In the genomic region with DNA sequence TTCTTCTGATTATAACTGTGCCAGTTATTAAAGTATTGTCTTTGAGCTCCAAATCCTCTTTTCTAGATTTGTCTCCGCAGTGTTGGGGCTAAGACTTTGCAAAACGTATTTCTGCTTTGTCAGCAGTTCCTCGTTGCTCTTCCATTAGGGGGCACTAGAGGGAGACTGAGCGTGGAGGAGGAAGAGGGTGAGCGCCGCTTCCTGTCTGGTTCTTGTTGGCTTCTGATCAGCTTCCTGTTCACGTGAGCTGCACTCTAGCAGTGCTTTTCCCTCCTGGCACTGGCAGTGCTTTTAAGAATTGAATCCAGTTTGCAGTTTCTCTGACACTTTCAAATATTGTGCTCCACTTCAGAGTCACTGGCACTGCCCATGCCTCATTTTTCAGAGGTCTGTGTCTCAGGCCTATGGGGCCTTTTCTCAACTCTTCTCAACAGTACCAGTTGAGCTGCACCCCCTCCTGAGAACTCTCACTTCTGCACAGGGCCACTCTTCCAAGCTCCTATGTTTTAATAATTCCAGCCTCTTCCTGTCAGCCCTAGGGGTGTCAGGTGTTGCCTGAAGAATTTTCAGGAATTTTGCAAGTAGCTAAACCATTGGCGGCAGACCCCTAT, we compare ENCODE assay signal across 8 cellular contexts. TPM values are rescaled to one million over a fixed set of nuclear protein-coding genes. Genes with fewer than 3 reads are reported as not detected.
DNase-seq lines count a peak whose midpoint lies in the region; ATAC-seq and FAIRE-seq lines count a peak whose summit lies in the region.

No MANE protein-coding gene starts in this region.

- H3K36me3 Mint-ChIP-seq in T-helper 2 cell treated with Interferon-gamma antibody and Interleukin-4, amounts not matched to agents 5 μg/mL and 100 μg/mL, for 36 hours (ENCODE audit: low read depth): no peaks in the 10 kb centered on the region
- no peaks in the 10 kb centered on the region for H3K36me3 Mint-ChIP-seq in T-helper 17 cell (ENCODE audit: low read depth)

- peaks cover 3% of the 10 kb centered on the region for H3K27me3 Mint-ChIP-seq in T-helper 2 cell treated with Interferon-gamma antibody and Interleukin-4, amounts not matched to agents 5 μg/mL and 100 μg/mL, for 36 hours (ENCODE audit: low read depth)
- H3K27me3 Mint-ChIP-seq in T-helper 17 cell: peaks cover 30% of the 10 kb centered on the region

- H3K9me3 Mint-ChIP-seq in T-helper 2 cell treated with Interferon-gamma antibody and Interleukin-4, amounts not matched to agents 5 μg/mL and 100 μg/mL, for 36 hours: peaks cover 13% of the 10 kb centered on the region

- peak; percentile 75 for ATAC-seq in T-helper 17 cell
- peak; percentile 77 for ATAC-seq in esophagus mucosa
- no peak for ATAC-seq in HG03175 (IDR thresholded peaks at IDR 0.05; ENCODE audit: unreplicated experiment)

- no peak overlapping the region for H3K27ac Mint-ChIP-seq in T-helper 2 cell treated with Interferon-gamma antibody and Interleukin-4, amounts not matched to agents 5 μg/mL and 100 μg/mL, for 36 hours
- no peak overlapping the region for H3K27ac Mint-ChIP-seq in T-helper 17 cell

- DNase-seq in T-helper 2 cell (peak in 4 of 5 experiments; percentile 6 to 68 (median 6)), HK-2 (ENCODE audit: unreplicated experiment) (peak; percentile 48), T-helper 17 cell (peak in 1 of 3 donors; percentile 23), urothelium cell line (ENCODE audit: low spot score) (no peak)
- no peak for DNase-seq in T-helper 2 cell treated with Interferon-gamma antibody and Interleukin-4, amounts not matched to agents 5 μg/mL and 100 μg/mL, for 36 hours (ENCODE audit: low spot score)
- peak; percentile 2 to 21 for DNase-seq in stimulated activated CD4-positive, alpha-beta T cell treated with anti-CD3 and anti-CD28 coated beads, Interleukin-12 subunit alpha, Interleukin-12 subunit beta, amount 100 ng/mL, for 24 hours (ENCODE audit: low read depth in 2 of 2)

- H3K9me3 ChIP-seq in T-helper 17 cell (ENCODE audit: control insufficient read depth, low read length, poor library complexity, severe bottlenecking): peaks cover 1% of the 10 kb centered on the region

- H3K4me1 Mint-ChIP-seq in T-helper 2 cell treated with Interferon-gamma antibody and Interleukin-4, amounts not matched to agents 5 μg/mL and 100 μg/mL, for 36 hours (ENCODE audit: low read depth): peaks cover 4% of the 10 kb centered on the region
- H3K4me1 Mint-ChIP-seq in T-helper 17 cell: no peaks in the 10 kb centered on the region

- H3K4me3 Mint-ChIP-seq in T-helper 2 cell treated with Interferon-gamma antibody and Interleukin-4, amounts not matched to agents 5 μg/mL and 100 μg/mL, for 36 hours: no peak overlapping the region
- no peak overlapping the region for H3K4me3 Mint-ChIP-seq in T-helper 17 cell

- FAIRE-seq in urothelium cell line (lab: Jason Lieb, UNC): no peak

RNA-seq across cellular contexts. Expression of a gene that starts 54.4 kb away (rescaled TPM):
- total RNA-seq in T-helper 17 cell (10 to 100 TPM in 1 of 2 donors, 1 to 10 TPM in 1; 6.9 to 10.0 TPM), esophagus mucosa (10.0 TPM)

Comparison
In these comparisons a context has a peak if more than half of its experiments do, and no peak if none do; other contexts are left out.
1. DNase-seq: peak in T-helper 2 cell (4 of 5), HK-2 (single experiment) and stimulated activated CD4-positive, alpha-beta T cell treated with anti-CD3 and anti-CD28 coated beads, Interleukin-12 subunit alpha, Interleukin-12 subunit beta, amount 100 ng/mL, for 24 hours (2 of 2); none in T-helper 2 cell treated with Interferon-gamma antibody and Interleukin-4, amounts not matched to agents 5 μg/mL and 100 μg/mL, for 36 hours (single experiment) and urothelium cell line (single experiment).